8 cellular contexts compared by ENCODE assay signal in the genomic region with DNA sequence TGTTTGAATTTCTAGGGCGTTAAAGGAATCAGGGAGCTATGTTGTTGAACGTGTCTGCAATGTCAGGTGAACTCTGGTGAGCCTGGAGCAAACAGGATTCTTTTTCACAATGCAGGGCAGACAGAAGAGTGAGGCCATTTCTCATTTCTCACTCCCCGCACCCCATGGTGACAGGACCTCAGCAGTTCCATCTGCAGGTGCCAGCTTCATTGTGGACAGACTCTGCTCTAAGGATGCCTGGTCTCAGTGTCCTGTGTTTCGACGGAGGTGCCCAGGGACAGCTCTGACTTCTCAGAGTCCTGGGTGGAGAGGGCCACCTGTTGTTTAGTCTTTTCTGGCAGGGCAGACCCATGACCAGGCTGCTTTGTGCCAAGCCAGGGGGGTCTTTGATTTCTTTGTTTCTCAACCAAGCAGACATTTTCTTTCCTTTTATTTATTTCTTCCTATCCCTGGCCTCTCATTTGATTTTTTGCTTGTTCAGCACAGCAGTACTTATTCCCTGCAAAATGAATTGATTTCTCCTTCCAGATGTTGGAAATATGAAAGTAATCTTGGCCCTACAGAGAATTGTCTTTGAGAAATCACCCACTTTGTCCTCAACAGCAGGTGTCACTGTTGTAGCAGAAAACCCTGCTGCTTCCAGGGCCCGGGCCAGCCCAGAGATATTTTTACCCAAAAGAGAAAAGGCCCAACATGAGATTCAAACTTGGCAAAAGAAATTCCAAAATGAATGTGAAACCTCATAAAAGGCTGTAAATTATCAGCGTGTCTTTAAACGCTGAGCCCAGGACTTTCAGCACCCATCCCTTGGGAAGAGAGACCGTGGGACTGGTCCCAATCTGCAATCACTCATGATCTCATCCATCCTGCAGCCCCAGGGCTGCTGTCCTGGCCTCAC.
DNase-seq lines count a peak whose midpoint lies in the region; ATAC-seq, FAIRE-seq and TF ChIP-seq lines count a peak whose summit lies in the region.

No MANE protein-coding gene starts in this region.

- H3K4me2 ChIP-seq in OCI-LY3 (ENCODE audit: low read length), result 0 out of 2 replicates have a peak overlapping the region, but pooled peaks have one; percentile 1

- FAIRE-seq in GM12891 (lab: Jason Lieb, UNC), result peak; percentile 31

- H3K79me2 ChIP-seq in OCI-LY3 (ENCODE audit: low read length), result no peaks in the 10 kb centered on the region

- H3K27me3 ChIP-seq in OCI-LY3 (ENCODE audit: low read depth, low read length) (peaks cover 16% of the 10 kb centered on the region), prostate gland (replicated peaks; ENCODE audit: insufficient read depth) (no peaks in the 10 kb centered on the region), stomach (no peaks in the 10 kb centered on the region)

- 47% methylated on average over 9 of the region's 9 CpGs for WGBS in prostate gland
- WGBS in stomach, 5 donors, result 62 to 65% (median 63%) methylated on average over 9 of the region's 9 CpGs

- no peak for TF ChIP-seq EP300 in stomach (IDR thresholded peaks at IDR 0.05)

- H3K4me1 ChIP-seq in OCI-LY3 (ENCODE audit: low read length), result peaks cover 28% of the 10 kb centered on the region
- H3K4me1 ChIP-seq in prostate gland (replicated peaks), result no peaks in the 10 kb centered on the region
- no peaks in the 10 kb centered on the region for H3K4me1 ChIP-seq in stomach

- peak; percentile 69 for DNase-seq in AG08395 (ENCODE audit: low spot score)
- DNase-seq in GM12891 (ENCODE audit: insufficient read length, low spot score), result peak; percentile 28
- DNase-seq in epidermal melanocyte (ENCODE audit: insufficient read length, low spot score), result peak; percentile 47
- DNase-seq in prostate gland (ENCODE audit: low spot score), result no peak
- no peak for DNase-seq in stomach
- DNase-seq in activated naive CD4-positive, alpha-beta T cell (lab: John Stamatoyannopoulos, UW), result no peak

- H3K9me3 ChIP-seq in OCI-LY3 (ENCODE audit: insufficient read depth, low read length) (no peaks in the 10 kb centered on the region), prostate gland (no peaks in the 10 kb centered on the region), stomach (peaks cover 0 to 8% (median 3%) of the 10 kb centered on the region in 4 donors)

- H3K27ac ChIP-seq in OCI-LY3 (ENCODE audit: low read length) (no peak overlapping the region), prostate gland (no peak overlapping the region), stomach (no peak overlapping the region)

- TF ChIP-seq POLR2A in GM12891 (IDR thresholded peaks at IDR 0.05; ENCODE audit: low read depth, low read length) (no peak), prostate gland (IDR thresholded peaks at IDR 0.05) (no peak), stomach (IDR thresholded peaks at IDR 0.05) (no peak)

- H3K36me3 ChIP-seq in OCI-LY3 (replicated peaks; ENCODE audit: low read depth, low read length) (no peaks in the 10 kb centered on the region), prostate gland (no peaks in the 10 kb centered on the region), stomach (no peaks in the 10 kb centered on the region)

- TF ChIP-seq CTCF in OCI-LY3 (IDR thresholded peaks at IDR 0.05; ENCODE audit: low read depth, low read length), result peak; percentile 77
- TF ChIP-seq CTCF in prostate gland (IDR thresholded peaks at IDR 0.05), result peak in 3 of 4 experiments; percentile 15 to 32 (median 22)
- no peak for TF ChIP-seq CTCF in stomach (IDR thresholded peaks at IDR 0.05)

- H2AFZ ChIP-seq in OCI-LY3 (ENCODE audit: low read depth, low read length), result peak overlapping the region; percentile 11; the same call in 1 of the 2 replicates

- H3K4me3 ChIP-seq in OCI-LY3 (ENCODE audit: low read length) (no peak overlapping the region), prostate gland (no peak overlapping the region), stomach (no peak overlapping the region)

- H4K20me1 ChIP-seq in OCI-LY3 (ENCODE audit: insufficient read depth, low read length), result no peaks in the 10 kb centered on the region

- no peak for ATAC-seq in HG03457 (IDR thresholded peaks at IDR 0.05; ENCODE audit: unreplicated experiment)

- H3K9ac ChIP-seq in OCI-LY3 (ENCODE audit: low read length), result no peak overlapping the region

- intact Hi-C loops in prostate gland (cut with DNase I), result loop anchor here (10.0 kb wide), 1 partner anchor 1566 kb away; a partner anchor contains a TSS
- intact Hi-C loops in stomach (cut with DNase I; ENCODE audit: low total_unique reads), result no loop called here

TF ChIP-seq in GM12891, 5 proteins besides CTCF, POLR2A, EP300 and RAD21:
- TF ChIP-seq PAX5 (IDR thresholded peaks at IDR 0.05; ENCODE audit: insufficient read depth, low read length, severe bottlenecking) (no peak), POLR2AphosphoS5 (IDR thresholded peaks at IDR 0.05; ENCODE audit: low read depth, low read length) (no peak), TAF1 (IDR thresholded peaks at IDR 0.05; ENCODE audit: low read depth, low read length) (no peak)

Comparison
In these comparisons a context has a peak if more than half of its experiments do, and no peak if none do; other contexts are left out.
1. DNase-seq: peak in AG08395 (single experiment), GM12891 (single experiment) and epidermal melanocyte (single experiment); none in prostate gland (single experiment), stomach (single experiment) and activated naive CD4-positive, alpha-beta T cell (0 of 4).
2. CTCF ChIP-seq: peak in OCI-LY3 (single experiment) and prostate gland (3 of 4); none in stomach (0 of 7).